Comparison of ENCODE assay signal across 1 cellular context in the genomic region with DNA sequence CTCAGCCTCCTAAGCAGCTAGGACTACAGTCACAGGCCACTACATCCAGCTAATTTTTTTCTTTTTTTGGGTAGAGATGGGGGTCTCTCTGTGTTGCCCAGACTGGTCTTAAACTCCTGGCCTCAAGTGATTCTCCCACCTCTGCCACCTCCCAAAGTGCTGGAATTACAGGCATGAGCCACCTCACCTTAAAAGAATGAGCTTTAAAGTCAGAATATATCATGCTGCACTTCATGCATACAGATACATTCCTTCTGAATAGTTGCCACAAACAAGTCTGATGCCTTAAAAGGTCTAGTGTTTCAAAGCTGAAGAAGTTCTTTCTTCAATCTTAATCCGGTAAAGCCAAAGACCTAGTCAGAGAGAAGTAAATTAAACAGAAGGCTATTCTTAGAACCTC.
TF ChIP-seq lines count a peak whose summit lies in the region.

No MANE protein-coding gene starts in this region.

TF ChIP-seq in SK-N-SH treated with all-trans-retinoic acid at 6 μM for 48 hours, 23 proteins besides CTCF, POLR2A, EP300 and RAD21 (continued from another document):
- TF ChIP-seq, protein P1, sequence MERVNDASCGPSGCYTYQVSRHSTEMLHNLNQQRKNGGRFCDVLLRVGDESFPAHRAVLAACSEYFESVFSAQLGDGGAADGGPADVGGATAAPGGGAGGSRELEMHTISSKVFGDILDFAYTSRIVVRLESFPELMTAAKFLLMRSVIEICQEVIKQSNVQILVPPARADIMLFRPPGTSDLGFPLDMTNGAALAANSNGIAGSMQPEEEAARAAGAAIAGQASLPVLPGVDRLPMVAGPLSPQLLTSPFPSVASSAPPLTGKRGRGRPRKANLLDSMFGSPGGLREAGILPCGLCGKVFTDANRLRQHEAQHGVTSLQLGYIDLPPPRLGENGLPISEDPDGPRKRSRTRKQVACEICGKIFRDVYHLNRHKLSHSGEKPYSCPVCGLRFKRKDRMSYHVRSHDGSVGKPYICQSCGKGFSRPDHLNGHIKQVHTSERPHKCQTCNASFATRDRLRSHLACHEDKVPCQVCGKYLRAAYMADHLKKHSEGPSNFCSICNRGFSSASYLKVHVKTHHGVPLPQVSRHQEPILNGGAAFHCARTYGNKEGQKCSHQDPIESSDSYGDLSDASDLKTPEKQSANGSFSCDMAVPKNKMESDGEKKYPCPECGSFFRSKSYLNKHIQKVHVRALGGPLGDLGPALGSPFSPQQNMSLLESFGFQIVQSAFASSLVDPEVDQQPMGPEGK (CRISPR knock-in tag; IDR thresholded peaks at IDR 0.05; ENCODE audit: borderline replicate concordance), result no peak
- no peak for TF ChIP-seq TOX (CRISPR knock-in tag; IDR thresholded peaks at IDR 0.05; ENCODE audit: borderline replicate concordance)
- TF ChIP-seq, protein P2, sequence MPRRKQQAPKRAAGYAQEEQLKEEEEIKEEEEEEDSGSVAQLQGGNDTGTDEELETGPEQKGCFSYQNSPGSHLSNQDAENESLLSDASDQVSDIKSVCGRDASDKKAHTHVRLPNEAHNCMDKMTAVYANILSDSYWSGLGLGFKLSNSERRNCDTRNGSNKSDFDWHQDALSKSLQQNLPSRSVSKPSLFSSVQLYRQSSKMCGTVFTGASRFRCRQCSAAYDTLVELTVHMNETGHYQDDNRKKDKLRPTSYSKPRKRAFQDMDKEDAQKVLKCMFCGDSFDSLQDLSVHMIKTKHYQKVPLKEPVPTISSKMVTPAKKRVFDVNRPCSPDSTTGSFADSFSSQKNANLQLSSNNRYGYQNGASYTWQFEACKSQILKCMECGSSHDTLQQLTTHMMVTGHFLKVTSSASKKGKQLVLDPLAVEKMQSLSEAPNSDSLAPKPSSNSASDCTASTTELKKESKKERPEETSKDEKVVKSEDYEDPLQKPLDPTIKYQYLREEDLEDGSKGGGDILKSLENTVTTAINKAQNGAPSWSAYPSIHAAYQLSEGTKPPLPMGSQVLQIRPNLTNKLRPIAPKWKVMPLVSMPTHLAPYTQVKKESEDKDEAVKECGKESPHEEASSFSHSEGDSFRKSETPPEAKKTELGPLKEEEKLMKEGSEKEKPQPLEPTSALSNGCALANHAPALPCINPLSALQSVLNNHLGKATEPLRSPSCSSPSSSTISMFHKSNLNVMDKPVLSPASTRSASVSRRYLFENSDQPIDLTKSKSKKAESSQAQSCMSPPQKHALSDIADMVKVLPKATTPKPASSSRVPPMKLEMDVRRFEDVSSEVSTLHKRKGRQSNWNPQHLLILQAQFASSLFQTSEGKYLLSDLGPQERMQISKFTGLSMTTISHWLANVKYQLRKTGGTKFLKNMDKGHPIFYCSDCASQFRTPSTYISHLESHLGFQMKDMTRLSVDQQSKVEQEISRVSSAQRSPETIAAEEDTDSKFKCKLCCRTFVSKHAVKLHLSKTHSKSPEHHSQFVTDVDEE (CRISPR knock-in tag; IDR thresholded peaks at IDR 0.05), result no peak
- TF ChIP-seq, protein P3, sequence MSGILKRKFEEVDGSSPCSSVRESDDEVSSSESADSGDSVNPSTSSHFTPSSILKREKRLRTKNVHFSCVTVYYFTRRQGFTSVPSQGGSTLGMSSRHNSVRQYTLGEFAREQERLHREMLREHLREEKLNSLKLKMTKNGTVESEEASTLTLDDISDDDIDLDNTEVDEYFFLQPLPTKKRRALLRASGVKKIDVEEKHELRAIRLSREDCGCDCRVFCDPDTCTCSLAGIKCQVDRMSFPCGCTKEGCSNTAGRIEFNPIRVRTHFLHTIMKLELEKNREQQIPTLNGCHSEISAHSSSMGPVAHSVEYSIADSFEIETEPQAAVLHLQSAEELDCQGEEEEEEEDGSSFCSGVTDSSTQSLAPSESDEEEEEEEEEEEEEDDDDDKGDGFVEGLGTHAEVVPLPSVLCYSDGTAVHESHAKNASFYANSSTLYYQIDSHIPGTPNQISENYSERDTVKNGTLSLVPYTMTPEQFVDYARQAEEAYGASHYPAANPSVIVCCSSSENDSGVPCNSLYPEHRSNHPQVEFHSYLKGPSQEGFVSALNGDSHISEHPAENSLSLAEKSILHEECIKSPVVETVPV (CRISPR knock-in tag; IDR thresholded peaks at IDR 0.05), result no peak
- TF ChIP-seq ARNTL (CRISPR knock-in tag; IDR thresholded peaks at IDR 0.05; ENCODE audit: borderline replicate concordance, low read depth), result no peak
